10 cellular contexts compared by ENCODE assay signal in genomic region chr5:170572453-170572852, GRCh38.
DNase-seq lines count a peak whose midpoint lies in the region; ATAC-seq and TF ChIP-seq lines count a peak whose summit lies in the region.
"Had no signal": no experiment of that assay in that cellular context is flagged by ENCODE, and none has a peak within 500 bp of the region (broad histone marks: within the 10 kb centered on the region; RNA-seq: fewer than 3 reads in every experiment).

No MANE protein-coding gene starts in this region.

- DNase-seq in activated CD4-positive, alpha-beta T cell treated with anti-CD3 and anti-CD28 coated beads, Interleukin-2, amount 50 U/mL, for 48 hours = peak; percentile 77 to 85
- DNase-seq in renal cortical epithelial cell (ENCODE audit: low read depth) = peak; percentile 90
- no peak for DNase-seq in OCI-M1 (lab: John Stamatoyannopoulos, UW)
- DNase-seq in left lung = no peak
- no peak for DNase-seq in ascending aorta (ENCODE audit: low spot score in 2 of 2)
- DNase-seq in NCI-H2081 (lab: John Stamatoyannopoulos, UW) = no peak

- TF ChIP-seq CTCF in left lung (IDR thresholded peaks at IDR 0.05) (no peak), ascending aorta (IDR thresholded peaks at IDR 0.05) (no peak)

- peak; percentile 91 for ATAC-seq in GM19043 (IDR thresholded peaks at IDR 0.05; ENCODE audit: low read depth, unreplicated experiment)
- peak; percentile 59 for ATAC-seq in HG02943 (IDR thresholded peaks at IDR 0.05; ENCODE audit: low read depth, unreplicated experiment)
- ATAC-seq in left lung = no peak

- H3K4me3 ChIP-seq in left lung (no peak overlapping the region), ascending aorta (no peak overlapping the region)
- H3K4me3 ChIP-seq: thoracic aorta had no signal

- intact Hi-C loops in left lung (cut with DNase I) (no loop called here), ascending aorta (cut with DNase I) (no loop called here)

- H3K27me3 ChIP-seq in left lung (peaks cover 12 to 43% of the 10 kb centered on the region in 2 donors), ascending aorta (no peaks in the 10 kb centered on the region)

- H3K4me1 ChIP-seq in left lung = peaks cover 0 to 4% of the 10 kb centered on the region in 2 donors
- no peaks in the 10 kb centered on the region for H3K4me1 ChIP-seq in ascending aorta

- H3K27ac ChIP-seq in left lung = no peak overlapping the region
- no peak overlapping the region for H3K27ac ChIP-seq in ascending aorta
- H3K27ac ChIP-seq: KMS-11, thoracic aorta had no signal

- H3K9me3 ChIP-seq in left lung (peaks cover 0 to 3% of the 10 kb centered on the region in 2 donors), ascending aorta (no peaks in the 10 kb centered on the region)
- H3K9me3 ChIP-seq: thoracic aorta had no signal

- no peaks in the 10 kb centered on the region for H3K36me3 ChIP-seq in left lung
- no peaks in the 10 kb centered on the region for H3K36me3 ChIP-seq in ascending aorta
- H3K36me3 ChIP-seq: thoracic aorta had no signal

Comparison
In these comparisons a context has a peak if more than half of its experiments do, and no peak if none do; other contexts are left out.
1. DNase-seq: peak in activated CD4-positive, alpha-beta T cell treated with anti-CD3 and anti-CD28 coated beads, Interleukin-2, amount 50 U/mL, for 48 hours (2 of 2) and renal cortical epithelial cell (single experiment); none in OCI-M1 (single experiment), left lung (0 of 2), ascending aorta (0 of 2) and NCI-H2081 (0 of 2).